32 cellular contexts compared by ENCODE assay signal in genomic region chrX:9647475-9647874, GRCh38.
DNase-seq lines count a peak whose midpoint lies in the region; ATAC-seq, FAIRE-seq and TF ChIP-seq lines count a peak whose summit lies in the region.
"Had no signal": no experiment of that assay in that cellular context is flagged by ENCODE, and none has a peak within 500 bp of the region (broad histone marks: within the 10 kb centered on the region; RNA-seq: fewer than 3 reads in every experiment).

No MANE protein-coding gene starts in this region.

- DNase-seq in astrocyte (ENCODE audit: low read depth) (no peak), coronary artery (ENCODE audit: low spot score) (no peak), inferior parietal cortex (ENCODE audit: extremely low spot score) (peak; percentile 28), SW 1271 (lab: John Stamatoyannopoulos, UW) (no peak), HuH-7 (ENCODE audit: low spot score) (no peak)
- DNase-seq: activated CD4-positive, alpha-beta T cell treated with anti-CD3 and anti-CD28 coated beads for 36 hours; activated T-cell treated with anti-CD3 and anti-CD28 coated beads for 4 hours; central memory CD4-positive, alpha-beta T cell; effector memory CD8-positive, alpha-beta T cell; GDM1; glutamatergic neuron; HCEC 1CT; Karpas-422; kidney; lower lobe of right lung; mucosa of descending colon; NCI-H1417 treated with DMSO at 0.1 percent for 48 hours; NCI-H2081; NCI-H226; SHP77; spleen; stimulated activated CD4-positive, alpha-beta T cell treated with anti-CD3 and anti-CD28 coated beads, Interleukin-2, amount 100 ng/mL, for 24 hours; stimulated activated CD8-positive, alpha-beta memory T cell treated with anti-CD3 and anti-CD28 coated beads, Interleukin-4, amount 100 ng/mL, for 48 hours; stomach; transverse colon had no signal

- H2AFZ ChIP-seq in astrocyte (ENCODE audit: low read depth, low read length) = no peak overlapping the region

- H4K20me1 ChIP-seq in astrocyte (ENCODE audit: insufficient read depth, low read length) = no peaks in the 10 kb centered on the region

- no peak for FAIRE-seq in astrocyte (lab: Jason Lieb, UNC)
- FAIRE-seq: kidney had no signal

- H3K4me2 ChIP-seq in astrocyte (ENCODE audit: low read length) = peak overlapping the region; percentile 60

- H3K4me1 Mint-ChIP-seq in astrocyte (ENCODE audit: low read depth, unreplicated experiment) = peaks cover 7% of the 10 kb centered on the region

- no peaks in the 10 kb centered on the region for H3K36me3 ChIP-seq in astrocyte (ENCODE audit: insufficient read depth, low read length)
- H3K36me3 ChIP-seq in stomach smooth muscle (ENCODE audit: control insufficient read depth in 2 of 2, insufficient read depth in 2 of 2, low read length in 2 of 2) = no peaks in the 10 kb centered on the region
- H3K36me3 ChIP-seq: lower lobe of right lung, ovary, spleen, stomach, transverse colon had no signal

- no peak for ATAC-seq in GM21529 (IDR thresholded peaks at IDR 0.05; ENCODE audit: unreplicated experiment)
- ATAC-seq: activated CD4-positive, alpha-beta T cell treated with anti-CD3 and anti-CD28 coated beads for 36 hours; activated naive CD4-positive, alpha-beta T cell treated with anti-CD3 and anti-CD28 coated beads, Interleukin-2, amount 50 U/mL, for 72 hours; effector memory CD8-positive, alpha-beta T cell; lower lobe of right lung; mucosa of descending colon had no signal

- H3K79me2 ChIP-seq in astrocyte (ENCODE audit: insufficient read depth, low read length) = no peaks in the 10 kb centered on the region

- H3K27ac ChIP-seq in astrocyte (ENCODE audit: low read depth, low read length) = no peak overlapping the region
- H3K27ac ChIP-seq in coronary artery = peak overlapping the region; percentile 21 to 28
- peak overlapping the region; percentile 56 for H3K27ac ChIP-seq in stomach smooth muscle (ENCODE audit: low read length)
- H3K27ac ChIP-seq: lower lobe of right lung, spleen had no signal

- H3K4me1 ChIP-seq in astrocyte (ENCODE audit: insufficient read depth, low read length) = peaks cover 7% of the 10 kb centered on the region
- peaks cover 38% of the 10 kb centered on the region for H3K4me1 ChIP-seq in stomach smooth muscle (ENCODE audit: control insufficient read depth, insufficient read depth, low read length)
- H3K4me1 ChIP-seq: lower lobe of right lung, stomach had no signal

- H3K4me3 ChIP-seq in astrocyte (ENCODE audit: insufficient read depth, low read depth, low read length) (no peak overlapping the region), coronary artery (no peak overlapping the region), stomach smooth muscle (ENCODE audit: low read length in 2 of 2) (peak overlapping the region in 1 of 2 donors; percentile 16)
- H3K4me3 ChIP-seq: lower lobe of right lung, mucosa of descending colon, ovary, spleen, stomach, transverse colon had no signal

- H3K36me3 Mint-ChIP-seq in astrocyte (ENCODE audit: low read depth, unreplicated experiment) = peaks cover under 1% of the 10 kb centered on the region

- no peak for TF ChIP-seq CTCF in astrocyte (IDR thresholded peaks at IDR 0.05; ENCODE audit: insufficient read depth, low read depth, low read length)
- TF ChIP-seq CTCF in coronary artery (IDR thresholded peaks at IDR 0.05) = no peak

- H3K27me3 ChIP-seq in astrocyte (ENCODE audit: insufficient read depth, low read length) (no peaks in the 10 kb centered on the region), stomach smooth muscle (ENCODE audit: control insufficient read depth in 1 of 2, insufficient read depth in 2 of 2, low read length in 2 of 2) (peaks cover 0 to 10% of the 10 kb centered on the region in 2 donors)
- H3K27me3 ChIP-seq: ovary, spleen, stomach, transverse colon had no signal

- no peak overlapping the region for H3K27ac Mint-ChIP-seq in astrocyte (ENCODE audit: unreplicated experiment)
- H3K27ac Mint-ChIP-seq: activated CD4-positive, alpha-beta T cell treated with anti-CD3 and anti-CD28 coated beads for 36 hours; activated naive CD4-positive, alpha-beta T cell treated with anti-CD3 and anti-CD28 coated beads, Interleukin-2, amount 50 U/mL, for 72 hours; activated T-helper 2 cell treated with anti-CD3 and anti-CD28 coated beads, Interferon-gamma antibody, Interleukin-2, Interleukin-4, amounts not matched to agents 10 μg/mL and 5 μg/mL and 100 μg/mL, durations not matched to agents 14 hours and 24 hours and 36 hours had no signal

- H3K4me3 Mint-ChIP-seq in astrocyte (ENCODE audit: unreplicated experiment) = no peak overlapping the region
- H3K4me3 Mint-ChIP-seq: activated CD4-positive, alpha-beta T cell treated with anti-CD3 and anti-CD28 coated beads for 36 hours; CD14-positive monocyte; effector memory CD8-positive, alpha-beta T cell; neural crest cell had no signal

- no peaks in the 10 kb centered on the region for H3K9me3 Mint-ChIP-seq in astrocyte (ENCODE audit: unreplicated experiment)
- H3K9me3 Mint-ChIP-seq: activated naive CD4-positive, alpha-beta T cell treated with anti-CD3 and anti-CD28 coated beads, Interleukin-2, amount 50 U/mL, for 72 hours; activated T-helper 2 cell treated with anti-CD3 and anti-CD28 coated beads, Interferon-gamma antibody, Interleukin-2, Interleukin-4, amounts not matched to agents 10 μg/mL and 5 μg/mL and 100 μg/mL, durations not matched to agents 14 hours and 24 hours and 36 hours; effector memory CD8-positive, alpha-beta T cell; neural crest cell had no signal

- H3K27me3 Mint-ChIP-seq in astrocyte (ENCODE audit: low read depth, unreplicated experiment) = no peaks in the 10 kb centered on the region
- H3K27me3 Mint-ChIP-seq: activated CD4-positive, alpha-beta T cell treated with anti-CD3 and anti-CD28 coated beads for 36 hours; effector memory CD8-positive, alpha-beta T cell had no signal

- no peak overlapping the region for H3K9ac ChIP-seq in astrocyte (ENCODE audit: low read length)
- H3K9ac ChIP-seq in stomach smooth muscle (ENCODE audit: low read length in 2 of 2) = peak overlapping the region in 1 of 2 donors; percentile 65

- no peaks in the 10 kb centered on the region for H3K9me3 ChIP-seq in astrocyte (ENCODE audit: insufficient read depth, low read depth, low read length)
- no peaks in the 10 kb centered on the region for H3K9me3 ChIP-seq in stomach smooth muscle (ENCODE audit: control insufficient read depth in 2 of 2, low read length in 2 of 2)
- H3K9me3 ChIP-seq: lower lobe of right lung, mucosa of descending colon, ovary, spleen, stomach, transverse colon had no signal
